In the genomic region with DNA sequence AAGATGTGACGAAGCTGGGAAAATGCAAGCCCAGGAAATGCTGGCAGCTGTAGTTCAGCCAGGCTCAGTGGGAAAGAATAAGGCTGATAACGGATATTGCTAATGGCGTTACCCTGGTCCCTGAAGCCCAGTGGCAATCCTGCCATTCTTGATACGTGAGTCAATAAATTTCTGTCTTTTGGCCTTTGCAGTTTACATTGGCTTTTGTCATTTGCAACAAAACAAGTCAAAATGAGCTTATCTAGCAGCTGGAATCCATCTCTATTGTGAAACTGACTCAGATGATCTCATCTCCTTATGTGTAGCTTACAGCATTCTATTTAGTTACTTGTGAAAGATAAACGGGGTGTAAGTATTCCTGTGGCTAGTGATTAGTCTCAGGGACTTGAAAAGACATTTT, we compare ENCODE assay signal across 21 cellular contexts. TPM values are rescaled to one million over a fixed set of nuclear protein-coding genes. Genes with fewer than 3 reads are reported as not detected.
A peak's percentile ranks its signal among the peaks of the same experiment; 100 is the strongest.
DNase-seq lines count a peak whose midpoint lies in the region; ATAC-seq and TF ChIP-seq lines count a peak whose summit lies in the region.
"Had no signal": no experiment of that assay in that cellular context is flagged by ENCODE, and none has a peak within 500 bp of the region (broad histone marks: within the 10 kb centered on the region; RNA-seq: fewer than 3 reads in every experiment).

No MANE protein-coding gene starts in this region.

- no peaks in the 10 kb centered on the region for H3K9me3 ChIP-seq in HUES64 (ENCODE audit: insufficient read depth, low read depth, low read length)
- H3K9me3 ChIP-seq in lower lobe of right lung, result no peaks in the 10 kb centered on the region
- H3K9me3 ChIP-seq: BE2C, colonic mucosa, ovary, uterus had no signal

- H3K27me3 ChIP-seq in HUES64 (ENCODE audit: insufficient read depth, low read length), result no peaks in the 10 kb centered on the region
- no peaks in the 10 kb centered on the region for H3K27me3 ChIP-seq in lower lobe of right lung (ENCODE audit: low read depth)
- H3K27me3 ChIP-seq: BE2C, colonic mucosa, ovary, uterus had no signal

- H3K4me1 ChIP-seq in HUES64 (ENCODE audit: insufficient read depth, low read length) (no peaks in the 10 kb centered on the region; the same call in 1 of the 2 replicates), lower lobe of right lung (no peaks in the 10 kb centered on the region)
- H3K4me1 ChIP-seq: BE2C, colonic mucosa, uterus had no signal

- H3K9ac ChIP-seq in HUES64 (ENCODE audit: low read depth, low read length), result no peak overlapping the region

- DNase-seq in AG04449 (ENCODE audit: low read depth, low spot score) (peak; percentile 38), epithelial cell of esophagus (ENCODE audit: low read depth) (peak; percentile 33), lower lobe of right lung (no peak)
- DNase-seq in stimulated activated CD8-positive, alpha-beta memory T cell treated with anti-CD3 and anti-CD28 coated beads, Interleukin-4, amount 100 ng/mL, for 48 hours, result no peak
- DNase-seq: activated naive CD4-positive, alpha-beta T cell treated with anti-CD3 and anti-CD28 coated beads, Interleukin-2, amount 50 U/mL, for 16 hours; BE2C; colonic mucosa; DMS79 treated with DMSO at 0.1 percent for 48 hours; left colon; NCI-H1105 treated with DMSO at 0.1 percent for 48 hours; NCI-H526 treated with DMSO at 0.1 percent for 48 hours; ovary; stimulated activated CD4-positive, alpha-beta T cell treated with anti-CD3 and anti-CD28 coated beads, Interleukin-1b, Interleukin-23, amount 100 ng/mL, for 48 hours; stimulated activated naive B cell treated with anti-CD40 and anti-IgM and Interleukin-4, amounts not matched to agents 10 μg/mL and 1 μg/mL and 100 μg/mL, for 72 hours; uterus had no signal

- POLR2A ChIA-PET in AG04449 (lab: Yijun Ruan, JAX), result no interaction called here

- 86% methylated on average over 5 of the region's 5 CpGs for WGBS in HUES64

- CTCF ChIA-PET in AG04449 (lab: Yijun Ruan, JAX), result no interaction called here

- ATAC-seq in lower lobe of right lung (no peak), HG02588 (IDR thresholded peaks at IDR 0.05; ENCODE audit: unreplicated experiment) (no peak), GM18517 (IDR thresholded peaks at IDR 0.05; ENCODE audit: unreplicated experiment) (no peak), GM18858 (IDR thresholded peaks at IDR 0.05; ENCODE audit: unreplicated experiment) (no peak)
- ATAC-seq: HCT116; left colon; stimulated activated naive B cell treated with anti-CD40 and anti-IgM and Interleukin-4, amounts not matched to agents 10 μg/mL and 1 μg/mL and 100 μg/mL, for 72 hours had no signal

- intact Hi-C loops in lower lobe of right lung (cut with DNase I), result no loop called here

- TF ChIP-seq CTCF in AG04449 (IDR thresholded peaks at IDR 0.05; ENCODE audit: insufficient read depth, low read length, missing control alignments) (no peak), epithelial cell of esophagus (IDR thresholded peaks at IDR 0.05; ENCODE audit: insufficient read depth, low read depth, low read length, missing control alignments) (no peak), lower lobe of right lung (IDR thresholded peaks at IDR 0.05) (no peak)

- peaks cover 38% of the 10 kb centered on the region for H3K36me3 ChIP-seq in HUES64 (ENCODE audit: insufficient read depth, low read length)
- peaks cover 40% of the 10 kb centered on the region for H3K36me3 ChIP-seq in lower lobe of right lung
- H3K36me3 ChIP-seq: BE2C, colonic mucosa, ovary, uterus had no signal

- H3K27ac ChIP-seq in HUES64 (ENCODE audit: low read depth, low read length), result 0 out of 2 replicates have a peak overlapping the region, but pooled peaks have one; percentile 20
- H3K27ac ChIP-seq in lower lobe of right lung, result peak overlapping the region; percentile 5
- H3K27ac ChIP-seq: colonic mucosa, ovary, VCaP had no signal

- H3K4me3 ChIP-seq in AG04449 (ENCODE audit: low read depth, low read length), result no peak overlapping the region
- H3K4me3 ChIP-seq in HUES64 (ENCODE audit: low read length), result no peak overlapping the region
- no peak overlapping the region for H3K4me3 ChIP-seq in epithelial cell of esophagus (ENCODE audit: low read length)
- H3K4me3 ChIP-seq in lower lobe of right lung, result no peak overlapping the region
- H3K4me3 ChIP-seq: colonic mucosa, ovary, uterus had no signal

RNA-seq across cellular contexts. Expression of gene ARL6IP6, which starts 43.8 kb away (rescaled TPM):
- polyA plus RNA-seq in HUES64 (2013, experiment 1 of 2), result 42.7 TPM
- polyA plus RNA-seq in HUES64 (2013, experiment 2 of 2), result 52.3 TPM
- total RNA-seq in lower lobe of right lung, result 19.2 TPM

RNA-seq across cellular contexts. Expression of gene PRPF40A, which starts 44.9 kb away (rescaled TPM):
- 171 TPM for polyA plus RNA-seq in HUES64 (2013, experiment 1 of 2)
- polyA plus RNA-seq in HUES64 (2013, experiment 2 of 2), result 184 TPM
- total RNA-seq in lower lobe of right lung, result 84.8 TPM

Comparison
In these comparisons a context has a peak if more than half of its experiments do, and no peak if none do; other contexts are left out.
1. DNase-seq: peak in AG04449 (single experiment) and epithelial cell of esophagus (single experiment); none in lower lobe of right lung (single experiment) and stimulated activated CD8-positive, alpha-beta memory T cell treated with anti-CD3 and anti-CD28 coated beads, Interleukin-4, amount 100 ng/mL, for 48 hours (single experiment).